21 cellular contexts compared by ENCODE assay signal in the genomic region with DNA sequence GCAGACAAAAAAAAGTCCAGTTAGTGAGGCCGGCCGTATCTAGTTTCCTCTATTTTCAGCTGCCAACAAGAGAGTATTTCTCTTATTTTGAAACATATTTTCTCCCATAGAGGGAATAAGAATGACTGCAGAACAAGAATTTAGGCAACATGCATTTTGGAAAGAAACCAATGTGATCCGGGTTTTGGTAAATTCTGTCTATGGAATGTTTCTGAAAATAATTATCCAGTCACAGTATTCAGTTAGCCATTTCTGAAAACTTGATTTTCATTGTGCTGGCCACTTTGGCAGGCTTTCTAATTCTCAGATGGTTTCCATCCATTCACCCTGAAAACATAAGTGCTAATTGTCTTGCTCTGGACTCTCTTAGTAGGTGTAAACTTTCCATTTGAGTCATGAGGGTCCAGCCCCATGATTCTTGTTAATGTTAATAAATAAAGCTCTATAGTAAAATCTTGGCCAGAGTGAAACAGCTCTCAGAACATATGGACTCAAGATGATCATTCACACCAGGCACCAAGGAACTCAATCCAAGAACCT.
"Had no signal": no experiment of that assay in that cellular context is flagged by ENCODE, and none has a peak within 500 bp of the region (broad histone marks: within the 10 kb centered on the region; RNA-seq: fewer than 3 reads in every experiment).

No MANE protein-coding gene starts in this region.

- H3K36me3 ChIP-seq: cardiac muscle cell, lower lobe of right lung, neutrophil, ovary, right atrium auricular region, thyroid gland, upper lobe of right lung had no signal

- ATAC-seq: activated T-cell treated with anti-CD3 and anti-CD28 coated beads, Interleukin-2, amount 50 U/mL, for 72 hours; lower lobe of right lung; naive thymus-derived CD8-positive, alpha-beta T cell; psoas muscle; stimulated activated naive CD8-positive, alpha-beta T cell treated with anti-CD3 and anti-CD28 coated beads, Interleukin-15, Interleukin-2, amounts not matched to agents 100 U/mL and 50 U/mL, for 24 hours; upper lobe of right lung had no signal

- H3K4me1 Mint-ChIP-seq: activated CD4-positive, alpha-beta memory T cell treated with anti-CD3 and anti-CD28 coated beads, Interleukin-2, amount 10 ng/mL, durations not matched to agents 7 days and 5 days; activated CD4-positive, alpha-beta T cell treated with anti-CD3 and anti-CD28 coated beads, Interleukin-2, amount 10 ng/mL, durations not matched to agents 24 days and 14 days; activated naive CD8-positive, alpha-beta T cell treated with anti-CD3 and anti-CD28 coated beads, Interleukin-2, amount 10 ng/mL, durations not matched to agents 7 days and 5 days had no signal

- H3K9me3 ChIP-seq: lower lobe of right lung, neutrophil, ovary, psoas muscle, right atrium auricular region, thyroid gland, upper lobe of right lung had no signal

- H3K36me3 Mint-ChIP-seq: activated naive CD8-positive, alpha-beta T cell treated with anti-CD3 and anti-CD28 coated beads, Interleukin-2, amount 10 ng/mL, durations not matched to agents 7 days and 5 days; naive thymus-derived CD8-positive, alpha-beta T cell had no signal

- DNase-seq: activated CD4-positive, alpha-beta memory T cell treated with anti-CD3 and anti-CD28 coated beads, Interleukin-2, amount 10 ng/mL, durations not matched to agents 7 days and 5 days; activated CD4-positive, alpha-beta T cell treated with anti-CD3 and anti-CD28 coated beads, Interleukin-2, amount 10 ng/mL, durations not matched to agents 24 days and 14 days; activated effector memory CD4-positive, alpha-beta T cell treated with Interleukin-2 at 50 U/mL for 16 hours; activated naive CD4-positive, alpha-beta T cell treated with anti-CD3 and anti-CD28 coated beads for 36 hours; activated naive CD8-positive, alpha-beta T cell treated with anti-CD3 and anti-CD28 coated beads, Interleukin-2, amount 10 ng/mL, durations not matched to agents 7 days and 5 days; activated T-cell treated with anti-CD3 and anti-CD28 coated beads, Interleukin-2, amount 50 U/mL, for 72 hours; amygdala; effector CD4-positive, alpha-beta T cell; erythroblast; lower lobe of right lung; naive thymus-derived CD8-positive, alpha-beta T cell; ovary; psoas muscle; stimulated activated CD4-positive, alpha-beta T cell treated with anti-CD3 and anti-CD28 coated beads, Interleukin-4, amount 100 ng/mL, for 4 hours; stimulated activated naive CD8-positive, alpha-beta T cell treated with anti-CD3 and anti-CD28 coated beads, Interleukin-15, Interleukin-2, amounts not matched to agents 100 U/mL and 50 U/mL, for 24 hours; thyroid gland; upper lobe of right lung had no signal

- H3K27me3 Mint-ChIP-seq: activated CD4-positive, alpha-beta T cell treated with anti-CD3 and anti-CD28 coated beads, Interleukin-2, amount 10 ng/mL, durations not matched to agents 24 days and 14 days had no signal

- H3K4me1 ChIP-seq: lower lobe of right lung, psoas muscle, right atrium auricular region, thyroid gland, upper lobe of right lung had no signal

- H3K4me3 ChIP-seq: cardiac muscle cell, lower lobe of right lung, ovary, psoas muscle, right atrium auricular region, thyroid gland, upper lobe of right lung had no signal

- H3K4me3 Mint-ChIP-seq: activated CD4-positive, alpha-beta memory T cell treated with anti-CD3 and anti-CD28 coated beads, Interleukin-2, amount 10 ng/mL, durations not matched to agents 7 days and 5 days; activated CD4-positive, alpha-beta T cell treated with anti-CD3 and anti-CD28 coated beads, Interleukin-2, amount 10 ng/mL, durations not matched to agents 24 days and 14 days; activated naive CD4-positive, alpha-beta T cell treated with anti-CD3 and anti-CD28 coated beads for 36 hours; activated naive CD8-positive, alpha-beta T cell treated with anti-CD3 and anti-CD28 coated beads, Interleukin-2, amount 10 ng/mL, durations not matched to agents 7 days and 5 days; activated T-cell treated with anti-CD3 and anti-CD28 coated beads, Interleukin-2, amount 50 U/mL, for 72 hours; dendritic cell treated with granulocyte-macrophage colony-stimulating factor and Interleukin-4, amounts not matched to agents 40 ng/mL and 50 ng/mL, for 4 days; naive thymus-derived CD8-positive, alpha-beta T cell had no signal

- H3K27ac Mint-ChIP-seq: activated CD4-positive, alpha-beta memory T cell treated with anti-CD3 and anti-CD28 coated beads, Interleukin-2, amount 10 ng/mL, durations not matched to agents 7 days and 5 days; activated CD4-positive, alpha-beta T cell treated with anti-CD3 and anti-CD28 coated beads, Interleukin-2, amount 10 ng/mL, durations not matched to agents 24 days and 14 days; activated naive CD4-positive, alpha-beta T cell treated with anti-CD3 and anti-CD28 coated beads for 36 hours; activated naive CD8-positive, alpha-beta T cell treated with anti-CD3 and anti-CD28 coated beads, Interleukin-2, amount 10 ng/mL, durations not matched to agents 7 days and 5 days; activated T-cell treated with anti-CD3 and anti-CD28 coated beads, Interleukin-2, amount 50 U/mL, for 72 hours; dendritic cell treated with granulocyte-macrophage colony-stimulating factor and Interleukin-4, amounts not matched to agents 40 ng/mL and 50 ng/mL, for 4 days; naive thymus-derived CD8-positive, alpha-beta T cell had no signal

- H3K9me3 Mint-ChIP-seq: activated CD4-positive, alpha-beta memory T cell treated with anti-CD3 and anti-CD28 coated beads, Interleukin-2, amount 10 ng/mL, durations not matched to agents 7 days and 5 days; activated CD4-positive, alpha-beta T cell treated with anti-CD3 and anti-CD28 coated beads, Interleukin-2, amount 10 ng/mL, durations not matched to agents 24 days and 14 days; activated naive CD4-positive, alpha-beta T cell treated with anti-CD3 and anti-CD28 coated beads for 36 hours; activated naive CD8-positive, alpha-beta T cell treated with anti-CD3 and anti-CD28 coated beads, Interleukin-2, amount 10 ng/mL, durations not matched to agents 7 days and 5 days; activated T-cell treated with anti-CD3 and anti-CD28 coated beads, Interleukin-2, amount 50 U/mL, for 72 hours; dendritic cell treated with granulocyte-macrophage colony-stimulating factor and Interleukin-4, amounts not matched to agents 40 ng/mL and 50 ng/mL, for 4 days had no signal
